In genomic region chr5:77420940-77421339, GRCh38 we compare ENCODE assay signal across 27 cellular contexts.
"Had no signal": no experiment of that assay in that cellular context is flagged by ENCODE, and none has a peak within 500 bp of the region (broad histone marks: within the 10 kb centered on the region; RNA-seq: fewer than 3 reads in every experiment).

No MANE protein-coding gene starts in this region.

- H3K4me3 ChIP-seq: lower lobe of right lung, ovary, prostate gland, skin epidermis, stomach, testis, tibial artery, uterus had no signal

- H3K9me3 ChIP-seq: lower lobe of right lung, ovary, prostate gland, stomach, testis, tibial artery, uterus had no signal

- ATAC-seq: left lobe of liver; left ventricle myocardium superior; lower lobe of right lung; naive thymus-derived CD4-positive, alpha-beta T cell; natural killer cell treated with Interleukin-12 subunit alpha and Interleukin-12 subunit beta and Interleukin-15 and Interleukin-18, amount 100 ng/mL, for 72 hours; right cardiac atrium; sciatic nerve; stimulated activated naive B cell treated with anti-CD40 and anti-IgM and Interleukin-4, amounts not matched to agents 10 μg/mL and 1 μg/mL and 100 μg/mL, for 72 hours; stimulated activated naive CD8-positive, alpha-beta T cell treated with anti-CD3 and anti-CD28 coated beads, Interleukin-15, Interleukin-2, amounts not matched to agents 100 U/mL and 50 U/mL, for 24 hours had no signal

- DNase-seq: hypothalamus; islet precursor cell; left ventricle myocardium superior; lower lobe of right lung; mammary epithelial cell; mesendoderm; naive thymus-derived CD4-positive, alpha-beta T cell; ovary; posterior cingulate gyrus; retina; right cardiac atrium; stimulated activated CD4-positive, alpha-beta T cell treated with anti-CD3 and anti-CD28 coated beads, Interleukin-12 subunit alpha, Interleukin-12 subunit beta, amount 100 ng/mL, for 4 hours; stimulated activated CD4-positive, alpha-beta T cell treated with anti-CD3 and anti-CD28 coated beads, Interleukin-15, amount 100 ng/mL, for 24 hours; stimulated activated CD4-positive, alpha-beta T cell treated with anti-CD3 and anti-CD28 coated beads, Interleukin-2, amount 100 ng/mL, for 24 hours; stimulated activated CD4-positive, alpha-beta T cell treated with anti-CD3 and anti-CD28 coated beads, Interleukin-4, amount 100 ng/mL, for 1 hour; stimulated activated naive B cell treated with anti-CD40 and anti-IgM and Interleukin-4, amounts not matched to agents 10 μg/mL and 1 μg/mL and 100 μg/mL, for 72 hours; stimulated activated naive CD8-positive, alpha-beta T cell treated with anti-CD3 and anti-CD28 coated beads, Interleukin-15, Interleukin-2, amounts not matched to agents 100 U/mL and 50 U/mL, for 24 hours; stomach; testis; tibial artery; trophoblast cell; uterus had no signal

- H3K27me3 ChIP-seq: ovary, stomach, testis, tibial artery, uterus had no signal

- H3K36me3 ChIP-seq: lower lobe of right lung, ovary, prostate gland, tibial artery, uterus had no signal

- H3K27ac ChIP-seq: lower lobe of right lung, ovary, skin epidermis, stomach, testis, uterus had no signal
